In the genomic region with DNA sequence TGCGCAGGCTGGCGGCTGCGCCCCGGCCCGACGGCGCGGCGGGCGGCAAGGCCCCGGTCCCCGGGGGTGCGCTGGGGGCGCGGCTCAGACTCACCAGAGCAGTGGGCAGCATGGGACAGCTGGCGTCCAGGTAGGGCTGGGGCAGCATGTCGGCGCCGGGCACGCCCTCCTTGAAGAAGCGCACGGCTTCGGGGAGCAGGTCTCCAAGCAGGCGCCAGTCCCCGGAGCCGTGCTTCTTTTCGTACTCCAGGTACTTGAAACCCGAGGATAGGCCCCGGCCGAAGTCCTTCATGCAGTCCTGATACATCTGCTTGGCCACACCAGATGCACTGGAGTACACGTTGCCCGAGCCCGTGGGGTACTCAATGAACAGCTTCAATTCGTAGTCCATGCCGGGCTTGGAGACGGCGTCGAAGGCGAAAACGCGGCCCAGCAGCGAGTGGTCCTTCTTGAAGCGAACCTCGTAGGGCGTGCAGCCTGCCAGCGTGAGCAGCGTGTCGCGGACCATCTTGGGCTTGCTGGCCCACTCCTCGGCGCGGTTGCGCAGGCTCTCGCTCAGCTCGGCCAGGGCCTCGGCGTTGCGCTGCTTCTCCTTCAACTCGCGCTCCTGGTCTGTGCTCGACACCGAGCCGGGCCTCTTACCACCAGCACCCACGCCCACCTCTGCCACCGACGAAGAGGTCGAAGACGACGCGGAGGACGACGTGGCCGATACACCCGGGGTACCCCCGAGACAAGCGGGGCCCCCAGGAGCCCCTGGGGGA, we compare ENCODE assay signal across 8 cellular contexts. TPM values are rescaled to one million over a fixed set of nuclear protein-coding genes. Genes with fewer than 3 reads are reported as not detected.
DNase-seq lines count a peak whose midpoint lies in the region; ATAC-seq, FAIRE-seq and TF ChIP-seq lines count a peak whose summit lies in the region.

No MANE protein-coding gene starts in this region.

- H3K4me2 ChIP-seq in astrocyte (ENCODE audit: low read length), result peak overlapping the region; percentile 100

- H3K4me3 Mint-ChIP-seq in astrocyte (ENCODE audit: unreplicated experiment), result peak overlapping the region; percentile 92

- H3K36me3 ChIP-seq in HUES48 (ENCODE audit: control insufficient read depth, insufficient read depth, low read length), result peaks cover 13% of the 10 kb centered on the region
- no peaks in the 10 kb centered on the region for H3K36me3 ChIP-seq in astrocyte (ENCODE audit: insufficient read depth, low read length)

- peaks cover 50% of the 10 kb centered on the region for H3K79me2 ChIP-seq in astrocyte (ENCODE audit: insufficient read depth, low read length)

- H3K27ac ChIP-seq in C4-2B (peak overlapping the region; percentile 99), HUES48 (ENCODE audit: low read depth, low read length) (peak overlapping the region; percentile 90), astrocyte (ENCODE audit: low read depth, low read length) (peak overlapping the region; percentile 69)

- no peak for ATAC-seq in stimulated activated naive CD8-positive, alpha-beta T cell treated with anti-CD3 and anti-CD28 coated beads, Interleukin-15, Interleukin-2, amounts not matched to agents 100 U/mL and 50 U/mL, for 24 hours
- ATAC-seq in GM18868 (IDR thresholded peaks at IDR 0.05; ENCODE audit: unreplicated experiment), result no peak

- H3K4me1 ChIP-seq in HUES48 (ENCODE audit: control insufficient read depth, insufficient read depth, low read length) (peaks cover 45% of the 10 kb centered on the region), astrocyte (ENCODE audit: insufficient read depth, low read length) (peaks cover 35% of the 10 kb centered on the region)

- H3K9ac ChIP-seq in HUES48 (ENCODE audit: low read depth, low read length), result peak overlapping the region; percentile 71
- peak overlapping the region; percentile 95 for H3K9ac ChIP-seq in astrocyte (ENCODE audit: low read length)

- peaks cover 13% of the 10 kb centered on the region for H3K36me3 Mint-ChIP-seq in astrocyte (ENCODE audit: low read depth, unreplicated experiment)

- H3K27me3 ChIP-seq in HUES48 (ENCODE audit: control insufficient read depth, insufficient read depth, low read length) (no peaks in the 10 kb centered on the region), astrocyte (ENCODE audit: insufficient read depth, low read length) (no peaks in the 10 kb centered on the region)

- POLR2A ChIA-PET in HEK293T (lab: Yijun Ruan, JAX), result interaction anchor here (1.7 to 8.8 kb wide), 4 partner anchors 10 to 106 kb away, joined by 6 to 94 read pairs (median 10); no protein-coding TSS in a partner anchor

- CTCF ChIA-PET in HEK293T (lab: Yijun Ruan, JAX), result interaction anchor here (1.1 kb wide), 1 partner anchor 79 kb away, joined by 3 read pairs; no protein-coding TSS in a partner anchor

- peaks cover 31% of the 10 kb centered on the region for H3K4me1 Mint-ChIP-seq in astrocyte (ENCODE audit: low read depth, unreplicated experiment)

- no peak for FAIRE-seq in astrocyte (lab: Jason Lieb, UNC)

- H3K27ac Mint-ChIP-seq in astrocyte (ENCODE audit: unreplicated experiment), result peak overlapping the region; percentile 80

- no peaks in the 10 kb centered on the region for H3K9me3 Mint-ChIP-seq in astrocyte (ENCODE audit: unreplicated experiment)

- H2AFZ ChIP-seq in astrocyte (ENCODE audit: low read depth, low read length), result no peak overlapping the region

- DNase-seq in astrocyte (ENCODE audit: low read depth), result peak; percentile 39
- DNase-seq in iris pigment epithelial cell (ENCODE audit: low read depth), result peak; percentile 64
- DNase-seq in stimulated activated naive CD8-positive, alpha-beta T cell treated with anti-CD3 and anti-CD28 coated beads, Interleukin-15, Interleukin-2, amounts not matched to agents 100 U/mL and 50 U/mL, for 24 hours, result peak; percentile 41
- no peak for DNase-seq in middle frontal gyrus (ENCODE audit: extremely low spot score, low spot score)
- DNase-seq in HEK293T (ENCODE audit: extremely low spot score), result no peak

- H4K20me1 ChIP-seq in astrocyte (ENCODE audit: insufficient read depth, low read length), result peaks cover 47% of the 10 kb centered on the region

- peak overlapping the region; percentile 84 for H3K4me3 ChIP-seq in HUES48 (ENCODE audit: low read depth, low read length)
- peak overlapping the region; percentile 90 for H3K4me3 ChIP-seq in astrocyte (ENCODE audit: insufficient read depth, low read depth, low read length)

- no peaks in the 10 kb centered on the region for H3K27me3 Mint-ChIP-seq in astrocyte (ENCODE audit: low read depth, unreplicated experiment)

- H3K9me3 ChIP-seq in HUES48 (ENCODE audit: control insufficient read depth, insufficient read depth, low read length), result no peaks in the 10 kb centered on the region
- no peaks in the 10 kb centered on the region for H3K9me3 ChIP-seq in astrocyte (ENCODE audit: insufficient read depth, low read depth, low read length)

- TF ChIP-seq CTCF in C4-2B (conservative IDR thresholded peaks at IDR 0.05) (no peak), astrocyte (IDR thresholded peaks at IDR 0.05; ENCODE audit: insufficient read depth, low read depth, low read length) (no peak)

TF ChIP-seq in HEK293T, 16 proteins besides CTCF, POLR2A, EP300 and RAD21:
- no peak for TF ChIP-seq FOXK2 (IDR thresholded peaks at IDR 0.05)
- no peak for TF ChIP-seq BHLHE40 (IDR thresholded peaks at IDR 0.05; ENCODE audit: borderline replicate concordance)
- TF ChIP-seq HDGF (IDR thresholded peaks at IDR 0.05; ENCODE audit: borderline replicate concordance), result no peak
- TF ChIP-seq CTBP1 (IDR thresholded peaks at IDR 0.05; ENCODE audit: borderline replicate concordance), result no peak
- TF ChIP-seq ZNF384 (IDR thresholded peaks at IDR 0.05), result no peak
- TF ChIP-seq FOXA1 (IDR thresholded peaks at IDR 0.05), result no peak
- TF ChIP-seq LEF1 (IDR thresholded peaks at IDR 0.05; ENCODE audit: borderline replicate concordance), result no peak
- TF ChIP-seq NFRKB (IDR thresholded peaks at IDR 0.05), result no peak
- TF ChIP-seq FOXM1 (IDR thresholded peaks at IDR 0.05; ENCODE audit: borderline replicate concordance), result no peak

RNA-seq across cellular contexts. Expression of a gene that starts 2.2 kb away (rescaled TPM):
- 42.7 and 55.3 TPM in 2 replicates for total RNA-seq in astrocyte

Comparison
In these comparisons a context has a peak if more than half of its experiments do, and no peak if none do; other contexts are left out.
1. DNase-seq: peak in astrocyte (single experiment), iris pigment epithelial cell (single experiment) and stimulated activated naive CD8-positive, alpha-beta T cell treated with anti-CD3 and anti-CD28 coated beads, Interleukin-15, Interleukin-2, amounts not matched to agents 100 U/mL and 50 U/mL, for 24 hours (single experiment); none in middle frontal gyrus (single experiment) and HEK293T (single experiment).
2. Peak in every context shown above with its lines, with median percentiles within 50 percentile points of each other: H3K27ac ChIP-seq.